In genomic region chr17:45431531-45432404, GRCh38 we compare ENCODE assay signal across 8 cellular contexts. TPM values are rescaled to one million over a fixed set of nuclear protein-coding genes. Genes with fewer than 3 reads are reported as not detected.
DNase-seq lines count a peak whose midpoint lies in the region; ATAC-seq and TF ChIP-seq lines count a peak whose summit lies in the region.

No MANE protein-coding gene starts in this region.

- in situ Hi-C loops in Panc1 (cut with HindIII; ENCODE audit: low pct_unique_long_range_greater_than_20kb, low sequenced_read_pairs) = no loop called here

- CTCF ChIA-PET in Panc1 (lab: Charles Lee) = no interaction called here

- peaks cover 79% of the 10 kb centered on the region for H3K27me3 Mint-ChIP-seq in neural crest cell (ENCODE audit: low read depth)

- no peaks in the 10 kb centered on the region for H4K20me1 ChIP-seq in fibroblast of lung (ENCODE audit: control insufficient read depth, extremely low read depth, insufficient read depth, low read length)

- H3K4me3 ChIP-seq in AG10803 (ENCODE audit: low read length) = peak overlapping the region; percentile 51
- H3K4me3 ChIP-seq in Panc1 (ENCODE audit: low read depth in 2 of 2, low read length in 2 of 2) = peak overlapping the region; percentile 56 to 67
- H3K4me3 ChIP-seq in fibroblast of lung (replicated peaks in 1 of 4; ENCODE audit: control extremely low read depth in 1 of 4, insufficient read depth in 1 of 4, low read depth in 3 of 4, low read length in 4 of 4) = peak overlapping the region; percentile 25 to 46 (median 36)
- peak overlapping the region; percentile 30 for H3K4me3 ChIP-seq in thymus (ENCODE audit: low read length)

- H3K27me3 ChIP-seq in Panc1 (ENCODE audit: control insufficient read depth, insufficient read depth, low read length) (no peaks in the 10 kb centered on the region), fibroblast of lung (ENCODE audit: control insufficient read depth, insufficient read depth, low read length) (peaks cover 25% of the 10 kb centered on the region), thymus (ENCODE audit: control insufficient read depth, insufficient read depth) (no peaks in the 10 kb centered on the region)

- H3K36me3 ChIP-seq in Panc1 (ENCODE audit: control insufficient read depth, insufficient read depth, low read length) = no peaks in the 10 kb centered on the region; the same call in 1 of the 2 replicates
- H3K36me3 ChIP-seq in fibroblast of lung (ENCODE audit: control insufficient read depth, insufficient read depth, low read length) = peaks cover 3% of the 10 kb centered on the region
- H3K36me3 ChIP-seq in thymus (ENCODE audit: control insufficient read depth, insufficient read depth) = peaks cover 9% of the 10 kb centered on the region

- peak overlapping the region; percentile 71 for H3K27ac ChIP-seq in Panc1 (ENCODE audit: low read length)
- no peak overlapping the region for H3K27ac ChIP-seq in fibroblast of lung (ENCODE audit: insufficient read depth, low read length)
- no peak overlapping the region for H3K27ac ChIP-seq in thymus (ENCODE audit: low read depth)

- intact Hi-C loops in Panc1 (cut with micrococcal nuclease; ENCODE audit: unreplicated experiment) = no loop called here

- no peaks in the 10 kb centered on the region; the same call in 1 of the 2 replicates for H3K4me1 ChIP-seq in Panc1 (ENCODE audit: control insufficient read depth, insufficient read depth, low read length)
- H3K4me1 ChIP-seq in fibroblast of lung (ENCODE audit: control insufficient read depth, extremely low read depth, insufficient read depth, low read length) = peaks cover 9% of the 10 kb centered on the region
- peaks cover 17% of the 10 kb centered on the region for H3K4me1 ChIP-seq in thymus (ENCODE audit: control insufficient read depth, insufficient read depth, low read length)

- DNase-seq in AG10803 (ENCODE audit: low read depth) = peak; percentile 25
- peak in 57 of 76 experiments; percentile 8 to 71 (median 41) for DNase-seq in HUDEP-2 (lab: John Stamatoyannopoulos, UW; ENCODE audit: unreplicated experiment in 76 of 76)
- DNase-seq in Panc1 (ENCODE audit: low read depth, low spot score) = no peak
- DNase-seq in activated T-cell treated with anti-CD3 and anti-CD28 coated beads, Interleukin-2, amount 50 U/mL, for 48 hours = peak; percentile 84 to 87
- DNase-seq in fibroblast of lung (ENCODE audit: low read depth in 2 of 2) = peak in 1 of 2 donors; percentile 39
- peak; percentile 43 for DNase-seq in neural crest cell (ENCODE audit: low read depth, low spot score)

- H3K9me3 ChIP-seq in Panc1 (ENCODE audit: control insufficient read depth, insufficient read depth, low read depth, low read length) (no peaks in the 10 kb centered on the region), fibroblast of lung (ENCODE audit: control insufficient read depth, insufficient read depth, low read depth, low read length) (no peaks in the 10 kb centered on the region), thymus (ENCODE audit: control insufficient read depth) (no peaks in the 10 kb centered on the region)

- H3K27ac Mint-ChIP-seq in neural crest cell (ENCODE audit: unreplicated experiment) = no peak overlapping the region

- under 1% methylated on average over 64 of the region's 64 CpGs for WGBS in thymus

- POLR2A ChIA-PET in Panc1 (lab: Charles Lee) = no interaction called here

- no peak overlapping the region for H2AFZ ChIP-seq in fibroblast of lung (ENCODE audit: low read length)

- H3K9ac ChIP-seq in fibroblast of lung (ENCODE audit: insufficient read depth, low read length) = peak overlapping the region; percentile 16

- no peaks in the 10 kb centered on the region for H3K9me3 Mint-ChIP-seq in neural crest cell

- no peak for TF ChIP-seq CTCF in AG10803 (conservative IDR thresholded peaks at IDR 0.05; ENCODE audit: low read length)
- TF ChIP-seq CTCF in Panc1 (IDR thresholded peaks at IDR 0.05) = no peak
- no peak for TF ChIP-seq CTCF in fibroblast of lung (conservative IDR thresholded peaks at IDR 0.05 in 1 of 2, IDR thresholded peaks at IDR 0.05 in 1 of 2; ENCODE audit: low read depth in 1 of 2, low read length in 2 of 2)
- no peak for TF ChIP-seq CTCF in neural crest cell (conservative IDR thresholded peaks at IDR 0.05)

- peak; percentile 67 for TF ChIP-seq POLR2A in GM19099 (IDR thresholded peaks at IDR 0.05; ENCODE audit: extremely low read depth, insufficient read length, low read depth)

- H3K4me3 Mint-ChIP-seq in neural crest cell = peak overlapping the region; percentile 59

- peak overlapping the region; percentile 78 for H3K4me2 ChIP-seq in fibroblast of lung (ENCODE audit: extremely low read depth, insufficient read depth, low read length)

- BruUV-seq in Panc1 (replicated peaks; lab: Mats Ljungman, UMichigan) = no TSS peak

- H3K4me1 Mint-ChIP-seq in neural crest cell = peaks cover 18% of the 10 kb centered on the region

- no peaks in the 10 kb centered on the region for H3K79me2 ChIP-seq in fibroblast of lung (ENCODE audit: control insufficient read depth, insufficient read depth, low read length)

- ATAC-seq in Panc1 = peak; percentile 87

- H3K36me3 Mint-ChIP-seq in neural crest cell (ENCODE audit: low read depth) = no peaks in the 10 kb centered on the region

RNA-seq across cellular contexts. Expression of gene ARHGAP27, which starts 0.9 kb away (rescaled TPM):
- total RNA-seq in Panc1 (2021; ENCODE audit: unreplicated experiment) (39.2 TPM), fibroblast of lung (1.5 and 3.3 TPM in 2 replicates), neural crest cell (1.4 and 2.5 TPM in 2 replicates)
- polyA plus RNA-seq in Panc1 (2012; ENCODE audit: insufficient read length) = 41.1 TPM
- polyA plus RNA-seq in fibroblast of lung (0.57 and 0.95 TPM in 2 replicates), thymus (73.8 TPM)
- 0.57 and 1.3 TPM in 2 replicates for polyA plus RNA-seq in fibroblast of lung (2012)
- 0.35 and 0.93 TPM in 2 replicates for polyA minus RNA-seq in fibroblast of lung (ENCODE audit: low replicate concordance)

RNA-seq across cellular contexts. Expression of gene PLEKHM1, which starts 58.8 kb away (rescaled TPM):
- 28.5 TPM for total RNA-seq in Panc1 (2021; ENCODE audit: unreplicated experiment)
- 15.7 TPM for polyA plus RNA-seq in Panc1 (2012; ENCODE audit: insufficient read length)
- 20.5 and 27.9 TPM in 2 replicates for total RNA-seq in fibroblast of lung
- polyA plus RNA-seq in fibroblast of lung = 15.8 and 21.6 TPM in 2 replicates
- polyA plus RNA-seq in fibroblast of lung (2012) = 20.3 and 25.9 TPM in 2 replicates
- polyA minus RNA-seq in fibroblast of lung (ENCODE audit: low replicate concordance) = 96.2 and 129 TPM in 2 replicates
- 19.5 and 25.0 TPM in 2 replicates for total RNA-seq in neural crest cell
- polyA plus RNA-seq in thymus = 22.9 TPM
